1 cellular context compared by ENCODE assay signal in genomic region chr9:93658184-93658925, GRCh38.
TF ChIP-seq lines count a peak whose summit lies in the region.

No MANE protein-coding gene starts in this region.

TF ChIP-seq in GM23338, 12 proteins besides CTCF, POLR2A, EP300 and RAD21 (continued from another document):
- TF ChIP-seq ZNF462 (CRISPR knock-in tag; IDR thresholded peaks at IDR 0.05) (no peak), REST (IDR thresholded peaks at IDR 0.05; ENCODE audit: unreplicated experiment) (no peak), ZNF331 (CRISPR knock-in tag; IDR thresholded peaks at IDR 0.05; ENCODE audit: low read depth) (no peak), STAT1 (IDR thresholded peaks at IDR 0.05; ENCODE audit: unreplicated experiment) (no peak), CREB1 (CRISPR knock-in tag; IDR thresholded peaks at IDR 0.05; ENCODE audit: low read depth) (no peak), EZH2 (IDR thresholded peaks at IDR 0.05; ENCODE audit: low read depth, unreplicated experiment) (no peak), POLR2AphosphoS5 (IDR thresholded peaks at IDR 0.05; ENCODE audit: low read depth) (no peak), ZNF114 (CRISPR knock-in tag; IDR thresholded peaks at IDR 0.05) (no peak)
